In the genomic region with DNA sequence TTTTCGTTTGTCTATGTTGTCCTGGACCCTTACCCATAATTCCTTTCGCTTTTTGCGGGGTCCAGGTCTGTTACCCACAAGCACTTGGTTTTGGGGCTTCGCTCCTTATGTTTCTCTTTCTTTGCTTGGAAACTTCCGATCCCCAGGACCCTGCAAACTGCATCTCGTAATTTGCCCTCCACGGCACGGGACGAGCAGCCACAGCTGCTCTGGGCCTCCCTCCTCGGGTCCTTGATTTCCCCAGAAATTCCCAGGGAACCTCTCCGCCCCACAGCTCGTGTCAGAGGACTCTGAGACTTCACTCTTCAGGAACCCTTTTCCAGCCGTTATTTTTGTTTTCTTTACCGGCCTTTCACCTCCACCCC, we compare ENCODE assay signal across 8 cellular contexts. TPM values are rescaled to one million over a fixed set of nuclear protein-coding genes. Genes with fewer than 3 reads are reported as not detected.
DNase-seq lines count a peak whose midpoint lies in the region; ATAC-seq, FAIRE-seq and TF ChIP-seq lines count a peak whose summit lies in the region.

No MANE protein-coding gene starts in this region.

- no peaks in the 10 kb centered on the region for H3K9me3 Mint-ChIP-seq in mesothelial cell of epicardium

- H3K4me3 ChIP-seq in right atrium auricular region (peak overlapping the region; percentile 83 to 94), breast epithelium (peak overlapping the region; percentile 86 to 94 (median 88)), vagina (peak overlapping the region; percentile 69 to 72)

- peak overlapping the region; percentile 97 for H3K4me3 Mint-ChIP-seq in mesothelial cell of epicardium

- no peak for FAIRE-seq in H54 (lab: Jason Lieb, UNC)

- intact Hi-C loops in left ventricle myocardium superior (cut with micrococcal nuclease) (no loop called here), breast epithelium (cut with DNase I; ENCODE audit: low total_unique reads) (no loop called here), vagina (cut with DNase I) (no loop called here)

- TF ChIP-seq CTCF in right atrium auricular region (IDR thresholded peaks at IDR 0.05) (no peak), breast epithelium (IDR thresholded peaks at IDR 0.05) (no peak), mesothelial cell of epicardium (IDR thresholded peaks at IDR 0.05; ENCODE audit: unreplicated experiment) (no peak), vagina (IDR thresholded peaks at IDR 0.05) (no peak)

- H3K36me3 ChIP-seq in right atrium auricular region: peaks cover 30% of the 10 kb centered on the region
- no peaks in the 10 kb centered on the region for H3K36me3 ChIP-seq in breast epithelium
- peaks cover 0 to 24% of the 10 kb centered on the region in 2 donors for H3K36me3 ChIP-seq in vagina

- peak overlapping the region; percentile 97 for H3K27ac Mint-ChIP-seq in mesothelial cell of epicardium

- H3K9me3 ChIP-seq in right atrium auricular region (no peaks in the 10 kb centered on the region), breast epithelium (no peaks in the 10 kb centered on the region), vagina (no peaks in the 10 kb centered on the region)

- peaks cover 20% of the 10 kb centered on the region for H3K36me3 Mint-ChIP-seq in mesothelial cell of epicardium

- ATAC-seq in left ventricle myocardium superior: no peak

- H3K27me3 Mint-ChIP-seq in mesothelial cell of epicardium (ENCODE audit: low read depth): peaks cover 3% of the 10 kb centered on the region

- peaks cover 0 to 32% of the 10 kb centered on the region in 2 donors for H3K4me1 ChIP-seq in right atrium auricular region
- peaks cover 7 to 9% of the 10 kb centered on the region in 2 donors for H3K4me1 ChIP-seq in breast epithelium
- H3K4me1 ChIP-seq in vagina: peaks cover 29% of the 10 kb centered on the region

- peaks cover 18% of the 10 kb centered on the region for H3K4me1 Mint-ChIP-seq in mesothelial cell of epicardium

- H3K27ac ChIP-seq in right atrium auricular region (peak overlapping the region; percentile 85 to 93), breast epithelium (peak overlapping the region; percentile 89 to 93), vagina (peak overlapping the region; percentile 80)

- TF ChIP-seq POLR2A in breast epithelium (IDR thresholded peaks at IDR 0.05): no peak
- TF ChIP-seq POLR2A in vagina (IDR thresholded peaks at IDR 0.05): no peak
- no peak for TF ChIP-seq POLR2A in H54 (IDR thresholded peaks at IDR 0.05; ENCODE audit: low read depth, low read length)

- no peaks in the 10 kb centered on the region for H3K27me3 ChIP-seq in right atrium auricular region
- H3K27me3 ChIP-seq in breast epithelium: no peaks in the 10 kb centered on the region
- H3K27me3 ChIP-seq in vagina: no peaks in the 10 kb centered on the region

- DNase-seq in right atrium auricular region (ENCODE audit: low spot score): no peak
- no peak for DNase-seq in left ventricle myocardium superior
- no peak for DNase-seq in breast epithelium (ENCODE audit: low spot score in 2 of 2)
- DNase-seq in mesothelial cell of epicardium (ENCODE audit: low spot score in 2 of 2, unreplicated experiment in 2 of 2): no peak
- no peak for DNase-seq in vagina (ENCODE audit: extremely low spot score in 2 of 2)
- DNase-seq in hypothalamus (lab: John Stamatoyannopoulos, UW): no peak
- DNase-seq in H54 (ENCODE audit: insufficient read length, low spot score): no peak
- DNase-seq in NCI-H1417 (lab: John Stamatoyannopoulos, UW): no peak

RNA-seq across cellular contexts. Expression of a gene that starts 0.6 kb away (rescaled TPM):
- 10 to 100 TPM; 62.7 to 89.4 TPM for total RNA-seq in right atrium auricular region
- total RNA-seq in left ventricle myocardium superior: 139 TPM
- total RNA-seq in breast epithelium: 100 to 1,000 TPM; 222 to 444 (median 316) TPM
- total RNA-seq in mesothelial cell of epicardium: 393 to 413 TPM (median 403 TPM) in 3 replicates
- total RNA-seq in vagina: 380 TPM

RNA-seq across cellular contexts. Expression of a gene that starts 13.4 kb away (rescaled TPM):
- total RNA-seq in right atrium auricular region (1 to 10 TPM in 1 of 2 donors, under 1 TPM in 1; 0.35 to 3.2 TPM), left ventricle myocardium superior (0.42 TPM), breast epithelium (not detected), mesothelial cell of epicardium (0.07 TPM in 1 of 3 replicates, not detected in the others), vagina (not detected)

RNA-seq across cellular contexts. Expression of a gene that starts 21.2 kb away (rescaled TPM):
- total RNA-seq in right atrium auricular region (not detected), left ventricle myocardium superior (not detected), breast epithelium (1 to 10 TPM in 2 of 3 donors, not detected in 1; 3.9 to 6.4 TPM), mesothelial cell of epicardium (48.5 to 50.8 TPM (median 49.6 TPM) in 3 replicates), vagina (6.1 TPM)

RNA-seq across cellular contexts. Expression of a gene that starts 28.3 kb away (rescaled TPM):
- total RNA-seq in right atrium auricular region (not detected), left ventricle myocardium superior (not detected), breast epithelium (1 to 10 TPM in 1 of 3 donors, under 1 TPM in 1, not detected in 1; 0.15 to 2.0 TPM), mesothelial cell of epicardium (23.1 to 26.5 TPM (median 25.5 TPM) in 3 replicates), vagina (0.98 TPM)

RNA-seq across cellular contexts. Expression of a gene that starts 28.3 kb away (rescaled TPM):
- total RNA-seq in right atrium auricular region (10 to 100 TPM; 31.5 to 35.0 TPM), left ventricle myocardium superior (19.8 TPM), breast epithelium (10 to 100 TPM in 2 of 3 donors, 1 to 10 TPM in 1; 8.5 to 17.6 (median 11.8) TPM), mesothelial cell of epicardium (9.6 to 12.8 TPM (median 9.8 TPM) in 3 replicates), vagina (23.8 TPM)
